1 cellular context compared by ENCODE assay signal in genomic region chr1:33161061-33161681, GRCh38.
TF ChIP-seq lines count a peak whose summit lies in the region.

No MANE protein-coding gene starts in this region.

TF ChIP-seq in IMR-90, 13 proteins besides CTCF, POLR2A, EP300 and RAD21 (continued from another document):
- TF ChIP-seq USF2 (IDR thresholded peaks at IDR 0.05; ENCODE audit: low read depth, low read length) (no peak), MXI1 (IDR thresholded peaks at IDR 0.05; ENCODE audit: borderline replicate concordance, low read depth, low read length) (no peak), BHLHE40 (IDR thresholded peaks at IDR 0.05; ENCODE audit: low read depth, low read length) (no peak)
TF ChIP-seq in IMR-90: peak in this region for 0.
